In the genomic region with DNA sequence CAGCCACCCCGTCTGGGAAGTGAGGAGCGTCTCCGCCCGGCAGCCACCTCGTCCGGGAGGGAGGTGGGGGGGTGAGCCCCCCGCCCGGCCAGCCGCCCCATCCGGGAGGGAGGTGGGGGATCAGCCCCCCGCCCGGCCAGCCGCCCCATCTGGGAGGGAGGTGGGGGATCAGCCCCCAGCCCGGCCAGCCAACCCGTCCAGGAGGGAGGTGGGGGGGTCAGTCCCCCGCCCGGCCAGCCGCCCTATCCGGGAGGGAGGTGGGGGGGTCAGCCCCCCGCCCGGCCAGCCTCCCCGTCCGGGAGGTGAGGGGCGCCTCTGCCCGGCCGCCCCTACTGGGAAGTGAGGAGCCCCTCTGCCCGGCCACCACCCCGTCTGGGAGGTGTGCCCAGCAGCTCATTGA, we compare ENCODE assay signal across 1 cellular context. TPM values are rescaled to one million over a fixed set of nuclear protein-coding genes. Genes with fewer than 3 reads are reported as not detected.
"Had no signal": no experiment of that assay in that cellular context is flagged by ENCODE, and none has a peak within 500 bp of the region (broad histone marks: within the 10 kb centered on the region; RNA-seq: fewer than 3 reads in every experiment).

No MANE protein-coding gene starts in this region.

RNA-seq across cellular contexts. Expression of a gene that starts 54.1 kb away (rescaled TPM):
- total RNA-seq: ascending aorta had no signal
